ENCODE assay signal across 21 cellular contexts in genomic region chr15:90960316-90961091, GRCh38. TPM values are rescaled to one million over a fixed set of nuclear protein-coding genes. Genes with fewer than 3 reads are reported as not detected.
DNase-seq lines count a peak whose midpoint lies in the region; ATAC-seq, FAIRE-seq and TF ChIP-seq lines count a peak whose summit lies in the region.
"Had no signal": no experiment of that assay in that cellular context is flagged by ENCODE, and none has a peak within 500 bp of the region (broad histone marks: within the 10 kb centered on the region; RNA-seq: fewer than 3 reads in every experiment).

No MANE protein-coding gene starts in this region.

- no peak overlapping the region for H3K4me3 ChIP-seq in right cardiac atrium (ENCODE audit: low read length)
- H3K4me3 ChIP-seq: HAP-1, upper lobe of left lung had no signal

- DNase-seq in right cardiac atrium = peak in 1 of 3 donors; percentile 52
- DNase-seq in Right ventricle myocardium superior = no peak
- peak; percentile 62 for DNase-seq in posterior vena cava (ENCODE audit: low spot score)
- DNase-seq in NCI-H1092 treated with DMSO at 0.1 percent for 48 hours (lab: John Stamatoyannopoulos, UW) = no peak
- no peak for DNase-seq in D721Med (ENCODE audit: insufficient read length, low spot score)
- no peak for DNase-seq in omental fat pad (ENCODE audit: low spot score)
- DNase-seq in COLO829 (ENCODE audit: low spot score) = no peak
- DNase-seq: activated naive CD8-positive, alpha-beta T cell treated with anti-CD3 and anti-CD28 coated beads, Interleukin-2, amount 50 U/mL, for 24 hours; central memory CD4-positive, alpha-beta T cell; effector memory CD8-positive, alpha-beta T cell; mesendoderm; NCI-H187 treated with DMSO at 0.1 percent for 48 hours; NCI-H524 treated with DMSO at 0.1 percent for 48 hours; nephron progenitor cell; SIG-M5; stimulated activated naive CD4-positive, alpha-beta T cell; WERI-Rb-1 had no signal

- ATAC-seq in right cardiac atrium = no peak
- ATAC-seq in Right ventricle myocardium superior (ENCODE audit: poor library complexity) = no peak
- ATAC-seq in omental fat pad (ENCODE audit: low FRiP score) = no peak
- ATAC-seq: activated naive CD8-positive, alpha-beta T cell treated with anti-CD3 and anti-CD28 coated beads, Interleukin-2, amount 50 U/mL, for 24 hours; effector memory CD8-positive, alpha-beta T cell had no signal

- no peaks in the 10 kb centered on the region for H3K27me3 ChIP-seq in right cardiac atrium (ENCODE audit: control insufficient read depth, insufficient read depth)
- H3K27me3 ChIP-seq: upper lobe of left lung had no signal

- no peak for TF ChIP-seq CTCF in D721Med (IDR thresholded peaks at IDR 0.05; ENCODE audit: insufficient read depth, missing control alignments)
- no peak for TF ChIP-seq CTCF in omental fat pad (IDR thresholded peaks at IDR 0.05)

- WGBS in right cardiac atrium = 71% methylated on average over 20 of the region's 20 CpGs

- intact Hi-C loops in right cardiac atrium (cut with DNase I) = loop anchor here in 1 of 4 donors (10.0 kb wide), 1 partner anchor 304 kb away; no protein-coding TSS in a partner anchor
- intact Hi-C loops in Right ventricle myocardium superior (cut with DNase I) = loop anchor here (5.0 kb wide), 2 partner anchors 72 to 87 kb away; no protein-coding TSS in a partner anchor
- intact Hi-C loops in posterior vena cava (cut with DNase I) = no loop called here

- no peaks in the 10 kb centered on the region for H3K9me3 ChIP-seq in right cardiac atrium (ENCODE audit: control insufficient read depth, low read length)
- H3K9me3 ChIP-seq: HAP-1, upper lobe of left lung had no signal

- H3K4me1 ChIP-seq in right cardiac atrium (ENCODE audit: control insufficient read depth, insufficient read depth, low read length) = no peaks in the 10 kb centered on the region

- H3K27ac ChIP-seq in right cardiac atrium (ENCODE audit: low read length) (peak overlapping the region; percentile 43), cingulate gyrus (ENCODE audit: low read depth, low read length) (peak overlapping the region; percentile 70)
- H3K27ac ChIP-seq: upper lobe of left lung, WERI-Rb-1 had no signal

- FAIRE-seq in D721Med (lab: Jason Lieb, UNC) = no peak
- FAIRE-seq: keratinocyte had no signal

RNA-seq across cellular contexts. Expression of gene RCCD1, which starts 5.8 kb away (rescaled TPM):
- 10 to 100 TPM in 3 of 4 donors, 1 to 10 TPM in 1; 8.7 to 14.8 (median 13.4) TPM for total RNA-seq in right cardiac atrium
- 11.1 TPM for polyA plus RNA-seq in right cardiac atrium
- total RNA-seq in Right ventricle myocardium superior = 9.3 TPM
- 1 to 10 TPM; 5.1 to 7.4 TPM for total RNA-seq in posterior vena cava
- total RNA-seq in omental fat pad = 1 to 10 TPM; 2.6 to 6.6 (median 5.0) TPM

RNA-seq across cellular contexts. Expression of gene UNC45A, which starts 25.4 kb away (rescaled TPM):
- total RNA-seq in right cardiac atrium (10 to 100 TPM; 26.2 to 32.8 (median 29.9) TPM), Right ventricle myocardium superior (26.5 TPM), posterior vena cava (10 to 100 TPM; 63.6 to 75.8 TPM), omental fat pad (10 to 100 TPM; 40.8 to 61.5 (median 48.8) TPM)
- polyA plus RNA-seq in right cardiac atrium = 24.0 TPM

RNA-seq across cellular contexts. Expression of gene HDDC3, which starts 28.2 kb away (rescaled TPM):
- total RNA-seq in right cardiac atrium (10 to 100 TPM; 13.5 to 17.7 (median 17.0) TPM), Right ventricle myocardium superior (15.5 TPM), posterior vena cava (1 to 10 TPM; 5.9 to 8.6 TPM), omental fat pad (10 to 100 TPM; 11.2 to 27.3 (median 18.0) TPM)
- polyA plus RNA-seq in right cardiac atrium = 22.2 TPM

RNA-seq across cellular contexts. Expression of gene PRC1, which starts 33.8 kb away (rescaled TPM):
- 1 to 10 TPM; 5.1 to 8.7 (median 6.9) TPM for total RNA-seq in right cardiac atrium
- 5.7 TPM for polyA plus RNA-seq in right cardiac atrium
- 3.7 TPM for total RNA-seq in Right ventricle myocardium superior
- 1 to 10 TPM; 6.2 to 7.9 TPM for total RNA-seq in posterior vena cava
- total RNA-seq in omental fat pad = 10 to 100 TPM in 2 of 4 donors, 1 to 10 TPM in 2; 3.5 to 26.2 (median 11.9) TPM

RNA-seq across cellular contexts. Expression of gene MAN2A2, which starts 57.4 kb away (rescaled TPM):
- total RNA-seq in right cardiac atrium (100 to 1,000 TPM in 2 of 4 donors, 10 to 100 TPM in 2; 75.9 to 118 (median 93.4) TPM), Right ventricle myocardium superior (130 TPM), posterior vena cava (10 to 100 TPM; 53.0 to 57.6 TPM), omental fat pad (10 to 100 TPM; 32.9 to 90.3 (median 66.4) TPM)
- 41.6 TPM for polyA plus RNA-seq in right cardiac atrium
